In genomic region chr11:57571631-57572030, GRCh38 we compare ENCODE assay signal across 18 cellular contexts. TPM values are rescaled to one million over a fixed set of nuclear protein-coding genes. Genes with fewer than 3 reads are reported as not detected.
DNase-seq lines count a peak whose midpoint lies in the region; ATAC-seq, FAIRE-seq and TF ChIP-seq lines count a peak whose summit lies in the region.
"Had no signal": no experiment of that assay in that cellular context is flagged by ENCODE, and none has a peak within 500 bp of the region (broad histone marks: within the 10 kb centered on the region; RNA-seq: fewer than 3 reads in every experiment).

No MANE protein-coding gene starts in this region.

- WGBS in HepG2 (ENCODE audit: low lambda C conversion rate): 42% methylated on average over 2 of the region's 2 CpGs

- H4K20me1 ChIP-seq in PC-9 (ENCODE audit: insufficient read depth) (no peaks in the 10 kb centered on the region), HepG2 (ENCODE audit: insufficient read depth, low read length) (no peaks in the 10 kb centered on the region)

- H3K9me3 ChIP-seq in PC-9 (ENCODE audit: insufficient read depth, low read depth) (no peaks in the 10 kb centered on the region), HepG2 (ENCODE audit: low read length) (no peaks in the 10 kb centered on the region)
- H3K9me3 ChIP-seq: sigmoid colon had no signal

- H3K27ac ChIP-seq in PC-9 (no peak overlapping the region), HepG2 (ENCODE audit: extremely low read length, insufficient read depth, low read length) (no peak overlapping the region)
- H3K27ac ChIP-seq: RWPE1, sigmoid colon had no signal

- BruUV-seq in PC-9 (replicated peaks; lab: Mats Ljungman, UMichigan) (no TSS peak), HepG2 (replicated peaks; lab: Mats Ljungman, UMichigan) (no TSS peak)

- H3K27ac Mint-ChIP-seq in activated naive CD8-positive, alpha-beta T cell treated with anti-CD3 and anti-CD28 coated beads, Interleukin-2, amount 10 ng/mL, durations not matched to agents 7 days and 5 days: peak overlapping the region; percentile 56
- H3K27ac Mint-ChIP-seq in activated naive CD8-positive, alpha-beta T cell treated with anti-CD3 and anti-CD28 coated beads for 36 hours: no peak overlapping the region
- H3K27ac Mint-ChIP-seq in stimulated activated memory B cell treated with anti-CD40 and anti-IgM and Interleukin-4, amounts not matched to agents 10 μg/mL and 1 μg/mL and 100 μg/mL, for 72 hours: peak overlapping the region; percentile 30
- H3K27ac Mint-ChIP-seq: activated naive CD4-positive, alpha-beta T cell treated with anti-CD3 and anti-CD28 coated beads, Interleukin-2, amount 50 U/mL, for 24 hours had no signal

- peak overlapping the region; percentile 42 for H3K4me3 Mint-ChIP-seq in activated naive CD8-positive, alpha-beta T cell treated with anti-CD3 and anti-CD28 coated beads, Interleukin-2, amount 10 ng/mL, durations not matched to agents 7 days and 5 days
- H3K4me3 Mint-ChIP-seq in activated naive CD8-positive, alpha-beta T cell treated with anti-CD3 and anti-CD28 coated beads for 36 hours: no peak overlapping the region
- no peak overlapping the region for H3K4me3 Mint-ChIP-seq in stimulated activated memory B cell treated with anti-CD40 and anti-IgM and Interleukin-4, amounts not matched to agents 10 μg/mL and 1 μg/mL and 100 μg/mL, for 72 hours
- H3K4me3 Mint-ChIP-seq: activated naive CD4-positive, alpha-beta T cell treated with anti-CD3 and anti-CD28 coated beads, Interleukin-2, amount 50 U/mL, for 24 hours had no signal

- TF ChIP-seq EP300 in HepG2 (IDR thresholded peaks at IDR 0.05; ENCODE audit: low read depth in 2 of 2, low read length in 2 of 2): no peak
- TF ChIP-seq EP300 in HepG2 (CRISPR knock-in tag; IDR thresholded peaks at IDR 0.05; ENCODE audit: borderline replicate concordance): no peak

- no peaks in the 10 kb centered on the region for H3K79me2 ChIP-seq in PC-9 (ENCODE audit: low read depth)
- no peaks in the 10 kb centered on the region for H3K79me2 ChIP-seq in HepG2 (ENCODE audit: insufficient read depth, low read length)

- H3F3A ChIP-seq in PC-9 (ENCODE audit: insufficient read depth, low read depth): no peaks in the 10 kb centered on the region

- H3K9me3 Mint-ChIP-seq in activated naive CD8-positive, alpha-beta T cell treated with anti-CD3 and anti-CD28 coated beads, Interleukin-2, amount 10 ng/mL, durations not matched to agents 7 days and 5 days: no peaks in the 10 kb centered on the region
- H3K9me3 Mint-ChIP-seq in activated naive CD8-positive, alpha-beta T cell treated with anti-CD3 and anti-CD28 coated beads for 36 hours: no peaks in the 10 kb centered on the region
- no peaks in the 10 kb centered on the region for H3K9me3 Mint-ChIP-seq in stimulated activated memory B cell treated with anti-CD40 and anti-IgM and Interleukin-4, amounts not matched to agents 10 μg/mL and 1 μg/mL and 100 μg/mL, for 72 hours
- H3K9me3 Mint-ChIP-seq: activated naive CD4-positive, alpha-beta T cell treated with anti-CD3 and anti-CD28 coated beads, Interleukin-2, amount 50 U/mL, for 24 hours had no signal

- in situ Hi-C loops in HepG2 (cut with HindIII; ENCODE audit: extremely low pct_ligation_motif_present, low pct_unique_long_range_greater_than_20kb): no loop called here

- CTCF ChIA-PET in PC-9 (lab: Charles Lee): interaction anchor here (0.7 to 1.2 kb wide), 2 partner anchors 68 to 323 kb away, joined by 3 to 5 read pairs; no protein-coding TSS in a partner anchor
- CTCF ChIA-PET in HepG2 (lab: Yijun Ruan, JAX; ENCODE audit: low intra/inter-chr PET ratio, low total read pairs): interaction anchor here (1.8 kb wide), 1 partner anchor 74 kb away, joined by 3 read pairs; no protein-coding TSS in a partner anchor

- peaks cover 2% of the 10 kb centered on the region for H3K36me3 Mint-ChIP-seq in activated naive CD8-positive, alpha-beta T cell treated with anti-CD3 and anti-CD28 coated beads, Interleukin-2, amount 10 ng/mL, durations not matched to agents 7 days and 5 days
- H3K36me3 Mint-ChIP-seq in activated naive CD8-positive, alpha-beta T cell treated with anti-CD3 and anti-CD28 coated beads for 36 hours: peaks cover 6% of the 10 kb centered on the region
- peaks cover 4% of the 10 kb centered on the region for H3K36me3 Mint-ChIP-seq in stimulated activated memory B cell treated with anti-CD40 and anti-IgM and Interleukin-4, amounts not matched to agents 10 μg/mL and 1 μg/mL and 100 μg/mL, for 72 hours
- H3K36me3 Mint-ChIP-seq: brain had no signal

- no peak for TF ChIP-seq POLR2A in HepG2 (IDR thresholded peaks at IDR 0.05; ENCODE audit: insufficient read depth in 1 of 2, low read depth in 2 of 2, low read length in 2 of 2)

- no peak for ATAC-seq in activated naive CD8-positive, alpha-beta T cell treated with anti-CD3 and anti-CD28 coated beads, Interleukin-2, amount 10 ng/mL, durations not matched to agents 7 days and 5 days (ENCODE audit: low read depth)
- ATAC-seq in stimulated activated memory B cell treated with anti-CD40 and anti-IgM and Interleukin-4, amounts not matched to agents 10 μg/mL and 1 μg/mL and 100 μg/mL, for 72 hours: no peak
- no peak for ATAC-seq in HepG2

- H3K9ac ChIP-seq in HepG2 (ENCODE audit: insufficient read depth, low read depth, low read length): no peak overlapping the region

- no peaks in the 10 kb centered on the region for H3K36me3 ChIP-seq in PC-9 (ENCODE audit: low read depth)
- no peaks in the 10 kb centered on the region for H3K36me3 ChIP-seq in HepG2 (replicated peaks in 1 of 2; ENCODE audit: control insufficient read depth in 1 of 2, insufficient read depth in 2 of 2, low read length in 2 of 2)
- H3K36me3 ChIP-seq: sigmoid colon had no signal

- no peaks in the 10 kb centered on the region for H3K9me2 ChIP-seq in PC-9 (ENCODE audit: insufficient read depth)

- H2AFZ ChIP-seq in PC-9: no peak overlapping the region
- H2AFZ ChIP-seq in HepG2 (ENCODE audit: low read length): no peak overlapping the region

- H3K27me3 Mint-ChIP-seq in activated naive CD8-positive, alpha-beta T cell treated with anti-CD3 and anti-CD28 coated beads, Interleukin-2, amount 10 ng/mL, durations not matched to agents 7 days and 5 days: peaks cover 2% of the 10 kb centered on the region
- H3K27me3 Mint-ChIP-seq in activated naive CD8-positive, alpha-beta T cell treated with anti-CD3 and anti-CD28 coated beads for 36 hours: peaks cover 3% of the 10 kb centered on the region
- H3K27me3 Mint-ChIP-seq in stimulated activated memory B cell treated with anti-CD40 and anti-IgM and Interleukin-4, amounts not matched to agents 10 μg/mL and 1 μg/mL and 100 μg/mL, for 72 hours: peaks cover 8% of the 10 kb centered on the region
- H3K27me3 Mint-ChIP-seq: activated naive CD4-positive, alpha-beta T cell treated with anti-CD3 and anti-CD28 coated beads, Interleukin-2, amount 50 U/mL, for 24 hours had no signal

- H3K4me3 ChIP-seq in PC-9 (no peak overlapping the region), HepG2 (replicated peaks in 1 of 3; ENCODE audit: insufficient read depth in 1 of 3, low read depth in 2 of 3, low read length in 3 of 3) (no peak overlapping the region)
- H3K4me3 ChIP-seq: sigmoid colon had no signal

- TF ChIP-seq CTCF in PC-9 (conservative IDR thresholded peaks at IDR 0.05): no peak
- no peak for TF ChIP-seq CTCF in HepG2 (CRISPR knock-in tag; IDR thresholded peaks at IDR 0.05)

- no peak for FAIRE-seq in HepG2 (lab: Jason Lieb, UNC)

- POLR2A ChIA-PET in activated naive CD8-positive, alpha-beta T cell treated with anti-CD3 and anti-CD28 coated beads, Interleukin-2, amount 10 ng/mL, durations not matched to agents 7 days and 5 days (lab: Charles Lee): no interaction called here
- POLR2A ChIA-PET in PC-9 (lab: Charles Lee; ENCODE audit: unreplicated experiment) (no interaction called here), HepG2 (lab: Yijun Ruan, JAX) (no interaction called here)

- peaks cover 22% of the 10 kb centered on the region for H3K4me1 Mint-ChIP-seq in activated naive CD8-positive, alpha-beta T cell treated with anti-CD3 and anti-CD28 coated beads, Interleukin-2, amount 10 ng/mL, durations not matched to agents 7 days and 5 days
- peaks cover 14% of the 10 kb centered on the region for H3K4me1 Mint-ChIP-seq in activated naive CD8-positive, alpha-beta T cell treated with anti-CD3 and anti-CD28 coated beads for 36 hours
- H3K4me1 Mint-ChIP-seq in stimulated activated memory B cell treated with anti-CD40 and anti-IgM and Interleukin-4, amounts not matched to agents 10 μg/mL and 1 μg/mL and 100 μg/mL, for 72 hours: peaks cover 7% of the 10 kb centered on the region

- DNase-seq in activated naive CD8-positive, alpha-beta T cell treated with anti-CD3 and anti-CD28 coated beads, Interleukin-2, amount 10 ng/mL, durations not matched to agents 7 days and 5 days: no peak
- DNase-seq in activated naive CD8-positive, alpha-beta T cell treated with anti-CD3 and anti-CD28 coated beads for 36 hours: no peak
- DNase-seq in SKM-1 (lab: John Stamatoyannopoulos, UW; ENCODE audit: unreplicated experiment) (peak; percentile 49), PC-9 (no peak), HepG2 (ENCODE audit: low spot score) (no peak)
- DNase-seq: activated CD4-positive, CD25-positive, alpha-beta regulatory T cell treated with anti-CD3 and anti-CD28 coated beads, Interleukin-2, amount 50 U/mL, for 72 hours; NCI-H1105; NCI-H748 treated with DMSO at 0.1 percent for 48 hours; sigmoid colon; stimulated activated CD4-positive, alpha-beta T cell treated with anti-CD3 and anti-CD28 coated beads, Interleukin-1b, Interleukin-23, amount 100 ng/mL, for 48 hours had no signal

- intact Hi-C loops in PC-9 (cut with micrococcal nuclease; ENCODE audit: unreplicated experiment) (no loop called here), HepG2 (cut with micrococcal nuclease; ENCODE audit: unreplicated experiment) (no loop called here)

- H3K27me3 ChIP-seq in PC-9 (ENCODE audit: insufficient read depth, low read depth): no peaks in the 10 kb centered on the region
- no peaks in the 10 kb centered on the region; a peak in 1 of 5 replicates for H3K27me3 ChIP-seq in HepG2 (ENCODE audit: control insufficient read depth in 1 of 2, insufficient read depth in 2 of 2, low read length in 2 of 2)
- H3K27me3 ChIP-seq: sigmoid colon had no signal

- H3K4me1 ChIP-seq in PC-9 (replicated peaks; ENCODE audit: insufficient read depth): peaks cover 16% of the 10 kb centered on the region
- H3K4me1 ChIP-seq in HepG2 (ENCODE audit: insufficient read depth, low read length): peaks cover 16% of the 10 kb centered on the region

- H3K4me2 ChIP-seq in PC-9: no peak overlapping the region
- H3K4me2 ChIP-seq in HepG2 (ENCODE audit: low read depth, low read length): no peak overlapping the region

- TF ChIP-seq RAD21 in HepG2 (CRISPR knock-in tag; IDR thresholded peaks at IDR 0.05): no peak

RNA-seq across cellular contexts. Expression of gene UBE2L6, which starts 4.2 kb away (rescaled TPM):
- total RNA-seq in activated naive CD8-positive, alpha-beta T cell treated with anti-CD3 and anti-CD28 coated beads, Interleukin-2, amount 10 ng/mL, durations not matched to agents 7 days and 5 days: 100 to 1,000 TPM; 220 to 221 TPM
- total RNA-seq in activated naive CD8-positive, alpha-beta T cell treated with anti-CD3 and anti-CD28 coated beads for 36 hours: 100 to 1,000 TPM; 200 to 208 TPM
- 121 and 122 TPM in 2 replicates for total RNA-seq in PC-9 (2021)
- total RNA-seq in HepG2 (2016; rRNA removed; fragmentation: Illumina TruSeq; extraction: Trizol): 30.3 and 37.6 TPM in 2 replicates
- 17.4 and 20.5 TPM in 2 replicates for total RNA-seq in HepG2 (2016; cell fraction: cytosol; rRNA removed; fragmentation: Illumina TruSeq; extraction: Trizol; ENCODE audit: low read depth)
- 27.8 and 37.8 TPM in 2 replicates for total RNA-seq in HepG2 (2016; cell fraction: insoluble cytoplasmic fraction; rRNA removed; fragmentation: Illumina TruSeq; extraction: Trizol)
- 26.3 and 29.3 TPM in 2 replicates for total RNA-seq in HepG2 (2016; cell fraction: membrane; rRNA removed; fragmentation: Illumina TruSeq; extraction: Trizol)
- total RNA-seq in HepG2 (2016; cell fraction: nucleus; rRNA removed; fragmentation: Illumina TruSeq; extraction: Trizol): 9.1 and 12.2 TPM in 2 replicates
- 30.4 and 38.3 TPM in 2 replicates for polyA plus RNA-seq in HepG2 (2011; rRNA removed)
- polyA plus RNA-seq in HepG2 (2011; cell fraction: cytosol; rRNA removed): 42.3 and 44.9 TPM in 2 replicates
- polyA plus RNA-seq in HepG2 (2011; cell fraction: nucleus; rRNA removed): 12.0 and 15.7 TPM in 2 replicates
- 27.5 and 35.0 TPM in 2 replicates for polyA plus RNA-seq in HepG2 (2012)
- polyA plus RNA-seq in HepG2 (2016; cell fraction: cytosol; fragmentation: Illumina TruSeq; extraction: Trizol; ENCODE audit: low read depth): 27.4 and 32.1 TPM in 2 replicates
- polyA plus RNA-seq in HepG2 (2016; cell fraction: insoluble cytoplasmic fraction; fragmentation: Illumina TruSeq; extraction: Trizol; ENCODE audit: low read depth): 54.7 and 56.6 TPM in 2 replicates
- polyA plus RNA-seq in HepG2 (2016; cell fraction: membrane; fragmentation: Illumina TruSeq; extraction: Trizol; ENCODE audit: low read depth): 33.1 and 34.4 TPM in 2 replicates
- 19.0 and 19.8 TPM in 2 replicates for polyA plus RNA-seq in HepG2 (2016; cell fraction: nucleus; fragmentation: Illumina TruSeq; extraction: Trizol; ENCODE audit: insufficient read depth, low read depth)
- polyA minus RNA-seq in HepG2 (2011; rRNA and poly(A)+ RNA removed; ENCODE audit: low replicate concordance): 2.5 and 57.1 TPM in 2 replicates
- polyA minus RNA-seq in HepG2 (2011; cell fraction: cytosol; rRNA and poly(A)+ RNA removed): 10.2 and 16.3 TPM in 2 replicates
- polyA minus RNA-seq in HepG2 (2011; cell fraction: nucleus; rRNA and poly(A)+ RNA removed): 3.5 and 6.6 TPM in 2 replicates

RNA-seq across cellular contexts. Expression of gene SERPING1, which starts 25.9 kb away (rescaled TPM):
- under 1 TPM; 0.45 to 0.61 TPM for total RNA-seq in activated naive CD8-positive, alpha-beta T cell treated with anti-CD3 and anti-CD28 coated beads, Interleukin-2, amount 10 ng/mL, durations not matched to agents 7 days and 5 days
- total RNA-seq in activated naive CD8-positive, alpha-beta T cell treated with anti-CD3 and anti-CD28 coated beads for 36 hours: under 1 TPM; 0.41 to 0.68 TPM
- 3.1 TPM in 2 replicates for total RNA-seq in PC-9 (2021)
- total RNA-seq in HepG2 (2016; rRNA removed; fragmentation: Illumina TruSeq; extraction: Trizol): 1.6 and 2.0 TPM in 2 replicates
- total RNA-seq in HepG2 (2016; cell fraction: cytosol; rRNA removed; fragmentation: Illumina TruSeq; extraction: Trizol; ENCODE audit: low read depth): 0.71 TPM in 2 replicates
- total RNA-seq in HepG2 (2016; cell fraction: insoluble cytoplasmic fraction; rRNA removed; fragmentation: Illumina TruSeq; extraction: Trizol): 1.5 and 1.9 TPM in 2 replicates
- total RNA-seq in HepG2 (2016; cell fraction: membrane; rRNA removed; fragmentation: Illumina TruSeq; extraction: Trizol): 0.87 and 1.2 TPM in 2 replicates
- 3.8 and 5.3 TPM in 2 replicates for total RNA-seq in HepG2 (2016; cell fraction: nucleus; rRNA removed; fragmentation: Illumina TruSeq; extraction: Trizol)
- 10.4 and 23.3 TPM in 2 replicates for polyA plus RNA-seq in HepG2 (2011; rRNA removed)
- 10.6 and 20.0 TPM in 2 replicates for polyA plus RNA-seq in HepG2 (2011; cell fraction: cytosol; rRNA removed)
- polyA plus RNA-seq in HepG2 (2011; cell fraction: nucleus; rRNA removed): 13.7 and 21.4 TPM in 2 replicates
- 10.2 and 20.7 TPM in 2 replicates for polyA plus RNA-seq in HepG2 (2012)
- polyA plus RNA-seq in HepG2 (2016; cell fraction: cytosol; fragmentation: Illumina TruSeq; extraction: Trizol; ENCODE audit: low read depth): 2.0 and 2.4 TPM in 2 replicates
- 5.1 and 5.2 TPM in 2 replicates for polyA plus RNA-seq in HepG2 (2016; cell fraction: insoluble cytoplasmic fraction; fragmentation: Illumina TruSeq; extraction: Trizol; ENCODE audit: low read depth)
- 2.1 and 3.4 TPM in 2 replicates for polyA plus RNA-seq in HepG2 (2016; cell fraction: membrane; fragmentation: Illumina TruSeq; extraction: Trizol; ENCODE audit: low read depth)
- polyA plus RNA-seq in HepG2 (2016; cell fraction: nucleus; fragmentation: Illumina TruSeq; extraction: Trizol; ENCODE audit: insufficient read depth, low read depth): 15.9 and 17.7 TPM in 2 replicates
- polyA minus RNA-seq in HepG2 (2011; rRNA and poly(A)+ RNA removed; ENCODE audit: low replicate concordance): 8.2 TPM in 1 of 2 replicates, not detected in the other
- 4.2 and 11.2 TPM in 2 replicates for polyA minus RNA-seq in HepG2 (2011; cell fraction: cytosol; rRNA and poly(A)+ RNA removed)
- 2.2 and 7.8 TPM in 2 replicates for polyA minus RNA-seq in HepG2 (2011; cell fraction: nucleus; rRNA and poly(A)+ RNA removed)

RNA-seq across cellular contexts. Expression of gene SMTNL1, which starts 34.2 kb away (rescaled TPM):
- not detected for total RNA-seq in activated naive CD8-positive, alpha-beta T cell treated with anti-CD3 and anti-CD28 coated beads, Interleukin-2, amount 10 ng/mL, durations not matched to agents 7 days and 5 days
- total RNA-seq in activated naive CD8-positive, alpha-beta T cell treated with anti-CD3 and anti-CD28 coated beads for 36 hours: not detected
- not detected in 2 replicates for total RNA-seq in PC-9 (2021)
- total RNA-seq in HepG2 (2016; rRNA removed; fragmentation: Illumina TruSeq; extraction: Trizol): not detected in 2 replicates
- total RNA-seq in HepG2 (2016; cell fraction: cytosol; rRNA removed; fragmentation: Illumina TruSeq; extraction: Trizol; ENCODE audit: low read depth): not detected in 2 replicates
- not detected in 2 replicates for total RNA-seq in HepG2 (2016; cell fraction: insoluble cytoplasmic fraction; rRNA removed; fragmentation: Illumina TruSeq; extraction: Trizol)
- total RNA-seq in HepG2 (2016; cell fraction: membrane; rRNA removed; fragmentation: Illumina TruSeq; extraction: Trizol): not detected in 2 replicates
- not detected in 2 replicates for total RNA-seq in HepG2 (2016; cell fraction: nucleus; rRNA removed; fragmentation: Illumina TruSeq; extraction: Trizol)
- 0.04 TPM in 1 of 2 replicates, not detected in the other for polyA plus RNA-seq in HepG2 (2011; rRNA removed)
- not detected in 2 replicates for polyA plus RNA-seq in HepG2 (2011; cell fraction: cytosol; rRNA removed)
- not detected in 2 replicates for polyA plus RNA-seq in HepG2 (2011; cell fraction: nucleus; rRNA removed)
- not detected in 2 replicates for polyA plus RNA-seq in HepG2 (2012)
- polyA plus RNA-seq in HepG2 (2016; cell fraction: cytosol; fragmentation: Illumina TruSeq; extraction: Trizol; ENCODE audit: low read depth): not detected in 2 replicates
- not detected in 2 replicates for polyA plus RNA-seq in HepG2 (2016; cell fraction: insoluble cytoplasmic fraction; fragmentation: Illumina TruSeq; extraction: Trizol; ENCODE audit: low read depth)
- not detected in 2 replicates for polyA plus RNA-seq in HepG2 (2016; cell fraction: membrane; fragmentation: Illumina TruSeq; extraction: Trizol; ENCODE audit: low read depth)
- not detected in 2 replicates for polyA plus RNA-seq in HepG2 (2016; cell fraction: nucleus; fragmentation: Illumina TruSeq; extraction: Trizol; ENCODE audit: insufficient read depth, low read depth)
- not detected in 2 replicates for polyA minus RNA-seq in HepG2 (2011; rRNA and poly(A)+ RNA removed; ENCODE audit: low replicate concordance)
- polyA minus RNA-seq in HepG2 (2011; cell fraction: cytosol; rRNA and poly(A)+ RNA removed): not detected in 2 replicates
- not detected in 2 replicates for polyA minus RNA-seq in HepG2 (2011; cell fraction: nucleus; rRNA and poly(A)+ RNA removed)
- total RNA-seq: epithelial cell of proximal tubule; liver; osteocyte; sigmoid colon; T-helper 1 cell treated with Interleukin-12 subunit alpha and Interleukin-12 subunit beta and Interleukin-4 antibody, amounts not matched to agents 30 ng/mL and 1 ng/mL, for 36 hours had no signal
- polyA plus RNA-seq: liver, sigmoid colon had no signal

RNA-seq across cellular contexts. Expression of gene TIMM10, which starts 41.1 kb away (rescaled TPM):
- total RNA-seq in activated naive CD8-positive, alpha-beta T cell treated with anti-CD3 and anti-CD28 coated beads, Interleukin-2, amount 10 ng/mL, durations not matched to agents 7 days and 5 days: 10 to 100 TPM; 44.0 to 48.1 TPM
- total RNA-seq in activated naive CD8-positive, alpha-beta T cell treated with anti-CD3 and anti-CD28 coated beads for 36 hours: 100 to 1,000 TPM; 134 to 137 TPM
- total RNA-seq in PC-9 (2021) (90.2 and 94.7 TPM in 2 replicates), HepG2 (2016; rRNA removed; fragmentation: Illumina TruSeq; extraction: Trizol) (82.2 and 103 TPM in 2 replicates)
- total RNA-seq in HepG2 (2016; cell fraction: cytosol; rRNA removed; fragmentation: Illumina TruSeq; extraction: Trizol; ENCODE audit: low read depth): 40.9 and 52.7 TPM in 2 replicates
- 87.8 and 108 TPM in 2 replicates for total RNA-seq in HepG2 (2016; cell fraction: insoluble cytoplasmic fraction; rRNA removed; fragmentation: Illumina TruSeq; extraction: Trizol)
- 48.0 and 65.2 TPM in 2 replicates for total RNA-seq in HepG2 (2016; cell fraction: membrane; rRNA removed; fragmentation: Illumina TruSeq; extraction: Trizol)
- 27.4 and 31.3 TPM in 2 replicates for total RNA-seq in HepG2 (2016; cell fraction: nucleus; rRNA removed; fragmentation: Illumina TruSeq; extraction: Trizol)
- polyA plus RNA-seq in HepG2 (2011; rRNA removed): 56.3 and 67.8 TPM in 2 replicates
- 81.8 and 94.3 TPM in 2 replicates for polyA plus RNA-seq in HepG2 (2011; cell fraction: cytosol; rRNA removed)
- polyA plus RNA-seq in HepG2 (2011; cell fraction: nucleus; rRNA removed): 18.2 and 20.2 TPM in 2 replicates
- 46.7 and 55.3 TPM in 2 replicates for polyA plus RNA-seq in HepG2 (2012)
- polyA plus RNA-seq in HepG2 (2016; cell fraction: cytosol; fragmentation: Illumina TruSeq; extraction: Trizol; ENCODE audit: low read depth): 53.7 and 66.6 TPM in 2 replicates
- polyA plus RNA-seq in HepG2 (2016; cell fraction: insoluble cytoplasmic fraction; fragmentation: Illumina TruSeq; extraction: Trizol; ENCODE audit: low read depth): 106 and 130 TPM in 2 replicates
- polyA plus RNA-seq in HepG2 (2016; cell fraction: membrane; fragmentation: Illumina TruSeq; extraction: Trizol; ENCODE audit: low read depth): 52.5 and 68.9 TPM in 2 replicates
- 53.7 and 58.9 TPM in 2 replicates for polyA plus RNA-seq in HepG2 (2016; cell fraction: nucleus; fragmentation: Illumina TruSeq; extraction: Trizol; ENCODE audit: insufficient read depth, low read depth)
- 28.3 and 58.4 TPM in 2 replicates for polyA minus RNA-seq in HepG2 (2011; rRNA and poly(A)+ RNA removed; ENCODE audit: low replicate concordance)
- 7.7 and 8.8 TPM in 2 replicates for polyA minus RNA-seq in HepG2 (2011; cell fraction: cytosol; rRNA and poly(A)+ RNA removed)
- 11.8 and 13.6 TPM in 2 replicates for polyA minus RNA-seq in HepG2 (2011; cell fraction: nucleus; rRNA and poly(A)+ RNA removed)

RNA-seq across cellular contexts. Expression of gene SLC43A1, which starts 56.1 kb away (rescaled TPM):
- total RNA-seq in activated naive CD8-positive, alpha-beta T cell treated with anti-CD3 and anti-CD28 coated beads, Interleukin-2, amount 10 ng/mL, durations not matched to agents 7 days and 5 days: 10 to 100 TPM; 28.2 to 28.8 TPM
- 10 to 100 TPM; 36.8 to 37.1 TPM for total RNA-seq in activated naive CD8-positive, alpha-beta T cell treated with anti-CD3 and anti-CD28 coated beads for 36 hours
- total RNA-seq in PC-9 (2021) (3.2 and 4.0 TPM in 2 replicates), HepG2 (2016; rRNA removed; fragmentation: Illumina TruSeq; extraction: Trizol) (40.0 and 72.3 TPM in 2 replicates)
- 44.5 and 47.1 TPM in 2 replicates for total RNA-seq in HepG2 (2016; cell fraction: cytosol; rRNA removed; fragmentation: Illumina TruSeq; extraction: Trizol; ENCODE audit: low read depth)
- total RNA-seq in HepG2 (2016; cell fraction: insoluble cytoplasmic fraction; rRNA removed; fragmentation: Illumina TruSeq; extraction: Trizol): 32.3 and 72.1 TPM in 2 replicates
- 63.3 and 69.6 TPM in 2 replicates for total RNA-seq in HepG2 (2016; cell fraction: membrane; rRNA removed; fragmentation: Illumina TruSeq; extraction: Trizol)
- 64.1 and 81.7 TPM in 2 replicates for total RNA-seq in HepG2 (2016; cell fraction: nucleus; rRNA removed; fragmentation: Illumina TruSeq; extraction: Trizol)
- polyA plus RNA-seq in HepG2 (2011; rRNA removed): 87.6 and 124 TPM in 2 replicates
- polyA plus RNA-seq in HepG2 (2011; cell fraction: cytosol; rRNA removed): 96.8 and 105 TPM in 2 replicates
- 190 and 210 TPM in 2 replicates for polyA plus RNA-seq in HepG2 (2011; cell fraction: nucleus; rRNA removed)
- 61.9 and 91.6 TPM in 2 replicates for polyA plus RNA-seq in HepG2 (2012)
- polyA plus RNA-seq in HepG2 (2016; cell fraction: cytosol; fragmentation: Illumina TruSeq; extraction: Trizol; ENCODE audit: low read depth): 41.6 and 44.0 TPM in 2 replicates
- 33.2 and 41.2 TPM in 2 replicates for polyA plus RNA-seq in HepG2 (2016; cell fraction: insoluble cytoplasmic fraction; fragmentation: Illumina TruSeq; extraction: Trizol; ENCODE audit: low read depth)
- 58.0 and 63.5 TPM in 2 replicates for polyA plus RNA-seq in HepG2 (2016; cell fraction: membrane; fragmentation: Illumina TruSeq; extraction: Trizol; ENCODE audit: low read depth)
- polyA plus RNA-seq in HepG2 (2016; cell fraction: nucleus; fragmentation: Illumina TruSeq; extraction: Trizol; ENCODE audit: insufficient read depth, low read depth): 111 TPM in 2 replicates
- 1.5 and 247 TPM in 2 replicates for polyA minus RNA-seq in HepG2 (2011; rRNA and poly(A)+ RNA removed; ENCODE audit: low replicate concordance)
- polyA minus RNA-seq in HepG2 (2011; cell fraction: cytosol; rRNA and poly(A)+ RNA removed): 58.2 and 68.6 TPM in 2 replicates
- polyA minus RNA-seq in HepG2 (2011; cell fraction: nucleus; rRNA and poly(A)+ RNA removed): 75.4 and 86.5 TPM in 2 replicates
